1 cellular context compared by ENCODE assay signal in the genomic region with DNA sequence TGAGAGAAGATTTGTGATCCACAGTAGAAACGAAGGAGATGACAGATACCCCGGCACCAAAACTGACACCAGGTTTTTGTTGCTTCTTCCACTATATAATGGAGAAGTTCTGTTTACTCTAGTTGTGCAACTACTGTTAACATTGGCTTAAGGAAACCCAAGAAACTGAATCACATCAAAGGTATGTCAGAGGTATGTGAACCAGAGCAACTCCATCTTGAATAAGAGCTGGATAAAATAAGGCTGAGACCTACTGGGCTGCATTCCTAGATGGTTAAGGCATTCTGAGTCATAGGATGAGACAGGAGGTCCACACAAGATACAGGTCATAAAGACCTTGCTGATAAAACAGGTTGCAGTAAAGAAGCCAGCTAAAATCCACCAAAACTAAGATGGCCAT.
TF ChIP-seq lines count a peak whose summit lies in the region.

No MANE protein-coding gene starts in this region.

TF ChIP-seq in A549, 52 proteins besides CTCF, POLR2A, EP300 and RAD21 (continued from another document):
- TF ChIP-seq, protein P1, sequence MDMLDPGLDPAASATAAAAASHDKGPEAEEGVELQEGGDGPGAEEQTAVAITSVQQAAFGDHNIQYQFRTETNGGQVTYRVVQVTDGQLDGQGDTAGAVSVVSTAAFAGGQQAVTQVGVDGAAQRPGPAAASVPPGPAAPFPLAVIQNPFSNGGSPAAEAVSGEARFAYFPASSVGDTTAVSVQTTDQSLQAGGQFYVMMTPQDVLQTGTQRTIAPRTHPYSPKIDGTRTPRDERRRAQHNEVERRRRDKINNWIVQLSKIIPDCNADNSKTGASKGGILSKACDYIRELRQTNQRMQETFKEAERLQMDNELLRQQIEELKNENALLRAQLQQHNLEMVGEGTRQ (IDR thresholded peaks at IDR 0.05), result no peak
- TF ChIP-seq SREBF2 (IDR thresholded peaks at IDR 0.05), result no peak
- TF ChIP-seq HDAC2 (IDR thresholded peaks at IDR 0.05), result no peak
- TF ChIP-seq, protein P2, sequence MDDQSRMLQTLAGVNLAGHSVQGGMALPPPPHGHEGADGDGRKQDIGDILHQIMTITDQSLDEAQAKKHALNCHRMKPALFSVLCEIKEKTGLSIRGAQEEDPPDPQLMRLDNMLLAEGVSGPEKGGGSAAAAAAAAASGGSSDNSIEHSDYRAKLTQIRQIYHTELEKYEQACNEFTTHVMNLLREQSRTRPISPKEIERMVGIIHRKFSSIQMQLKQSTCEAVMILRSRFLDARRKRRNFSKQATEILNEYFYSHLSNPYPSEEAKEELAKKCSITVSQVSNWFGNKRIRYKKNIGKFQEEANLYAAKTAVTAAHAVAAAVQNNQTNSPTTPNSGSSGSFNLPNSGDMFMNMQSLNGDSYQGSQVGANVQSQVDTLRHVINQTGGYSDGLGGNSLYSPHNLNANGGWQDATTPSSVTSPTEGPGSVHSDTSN (IDR thresholded peaks at IDR 0.05), result no peak
- peak; percentile 85; the same call in 1 of the 2 replicates for TF ChIP-seq GATA3 (IDR thresholded peaks at IDR 0.05; ENCODE audit: borderline replicate concordance)
- peak; percentile 98 for TF ChIP-seq HEYL (CRISPR knock-in tag; IDR thresholded peaks at IDR 0.05)
- peak; percentile 98 for TF ChIP-seq HOXA7 (CRISPR knock-in tag; IDR thresholded peaks at IDR 0.05)
- TF ChIP-seq EHF (CRISPR knock-in tag; IDR thresholded peaks at IDR 0.05), result peak; percentile 99
- TF ChIP-seq CEBPB (IDR thresholded peaks at IDR 0.05), result peak; percentile 87 to 99
- TF ChIP-seq ZC3H11A (IDR thresholded peaks at IDR 0.05), result no peak
- TF ChIP-seq, protein P3, sequence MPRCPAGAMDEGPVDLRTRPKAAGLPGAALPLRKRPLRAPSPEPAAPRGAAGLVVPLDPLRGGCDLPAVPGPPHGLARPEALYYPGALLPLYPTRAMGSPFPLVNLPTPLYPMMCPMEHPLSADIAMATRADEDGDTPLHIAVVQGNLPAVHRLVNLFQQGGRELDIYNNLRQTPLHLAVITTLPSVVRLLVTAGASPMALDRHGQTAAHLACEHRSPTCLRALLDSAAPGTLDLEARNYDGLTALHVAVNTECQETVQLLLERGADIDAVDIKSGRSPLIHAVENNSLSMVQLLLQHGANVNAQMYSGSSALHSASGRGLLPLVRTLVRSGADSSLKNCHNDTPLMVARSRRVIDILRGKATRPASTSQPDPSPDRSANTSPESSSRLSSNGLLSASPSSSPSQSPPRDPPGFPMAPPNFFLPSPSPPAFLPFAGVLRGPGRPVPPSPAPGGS (IDR thresholded peaks at IDR 0.05), result peak; percentile 24; the same call in 1 of the 3 replicates
- peak; percentile 81; the same call in 1 of the 2 replicates for TF ChIP-seq NPAS2 (CRISPR knock-in tag; IDR thresholded peaks at IDR 0.05; ENCODE audit: borderline replicate concordance)
- TF ChIP-seq RFX5 (IDR thresholded peaks at IDR 0.05), result no peak
- TF ChIP-seq, protein P4, sequence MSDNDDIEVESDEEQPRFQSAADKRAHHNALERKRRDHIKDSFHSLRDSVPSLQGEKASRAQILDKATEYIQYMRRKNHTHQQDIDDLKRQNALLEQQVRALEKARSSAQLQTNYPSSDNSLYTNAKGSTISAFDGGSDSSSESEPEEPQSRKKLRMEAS (IDR thresholded peaks at IDR 0.05), result peak; percentile 66; the same call in 1 of the 2 replicates
- peak; percentile 52 to 62; a peak in 3 of 5 replicates for TF ChIP-seq JUN (IDR thresholded peaks at IDR 0.05)
- peak; percentile 100 for TF ChIP-seq HOXB5 (CRISPR knock-in tag; IDR thresholded peaks at IDR 0.05)
- peak; percentile 99 for TF ChIP-seq FOXS1 (CRISPR knock-in tag; IDR thresholded peaks at IDR 0.05)
- TF ChIP-seq, protein P5, sequence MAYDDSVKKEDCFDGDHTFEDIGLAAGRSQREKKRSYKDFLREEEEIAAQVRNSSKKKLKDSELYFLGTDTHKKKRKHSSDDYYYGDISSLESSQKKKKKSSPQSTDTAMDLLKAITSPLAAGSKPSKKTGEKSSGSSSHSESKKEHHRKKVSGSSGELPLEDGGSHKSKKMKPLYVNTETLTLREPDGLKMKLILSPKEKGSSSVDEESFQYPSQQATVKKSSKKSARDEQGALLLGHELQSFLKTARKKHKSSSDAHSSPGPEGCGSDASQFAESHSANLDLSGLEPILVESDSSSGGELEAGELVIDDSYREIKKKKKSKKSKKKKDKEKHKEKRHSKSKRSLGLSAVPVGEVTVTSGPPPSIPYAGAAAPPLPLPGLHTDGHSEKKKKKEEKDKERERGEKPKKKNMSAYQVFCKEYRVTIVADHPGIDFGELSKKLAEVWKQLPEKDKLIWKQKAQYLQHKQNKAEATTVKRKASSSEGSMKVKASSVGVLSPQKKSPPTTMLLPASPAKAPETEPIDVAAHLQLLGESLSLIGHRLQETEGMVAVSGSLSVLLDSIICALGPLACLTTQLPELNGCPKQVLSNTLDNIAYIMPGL (CRISPR knock-in tag; IDR thresholded peaks at IDR 0.05; ENCODE audit: borderline replicate concordance), result peak; percentile 97
- no peak for TF ChIP-seq EHMT2 (IDR thresholded peaks at IDR 0.05; ENCODE audit: low read depth)
- TF ChIP-seq POLR2AphosphoS2 (conservative IDR thresholded peaks at IDR 0.05; ENCODE audit: low read length), result no peak
- TF ChIP-seq FOSB (CRISPR knock-in tag; IDR thresholded peaks at IDR 0.05), result peak; percentile 98
- peak; percentile 100 for TF ChIP-seq HOXB13 (CRISPR knock-in tag; IDR thresholded peaks at IDR 0.05; ENCODE audit: low read depth)
- peak; percentile 90; the same call in 1 of the 2 replicates for TF ChIP-seq TFCP2L1 (CRISPR knock-in tag; IDR thresholded peaks at IDR 0.05)
- no peak for TF ChIP-seq CHD2 (IDR thresholded peaks at IDR 0.05; ENCODE audit: low read length, partially characterized antibody)
- no peak for TF ChIP-seq BHLHE40 (IDR thresholded peaks at IDR 0.05; ENCODE audit: low read depth, low read length)
- no peak for TF ChIP-seq ESRRA (IDR thresholded peaks at IDR 0.05; ENCODE audit: borderline replicate concordance, low read length)
- peak; percentile 100 for TF ChIP-seq ZSCAN20 (CRISPR knock-in tag; IDR thresholded peaks at IDR 0.05)
- TF ChIP-seq RNF2 (IDR thresholded peaks at IDR 0.05; ENCODE audit: borderline replicate concordance, low read depth), result no peak
- TF ChIP-seq JUNB (IDR thresholded peaks at IDR 0.05), result peak; percentile 92
- peak; percentile 88 for TF ChIP-seq RARB (CRISPR knock-in tag; IDR thresholded peaks at IDR 0.05)
- TF ChIP-seq, protein P6, sequence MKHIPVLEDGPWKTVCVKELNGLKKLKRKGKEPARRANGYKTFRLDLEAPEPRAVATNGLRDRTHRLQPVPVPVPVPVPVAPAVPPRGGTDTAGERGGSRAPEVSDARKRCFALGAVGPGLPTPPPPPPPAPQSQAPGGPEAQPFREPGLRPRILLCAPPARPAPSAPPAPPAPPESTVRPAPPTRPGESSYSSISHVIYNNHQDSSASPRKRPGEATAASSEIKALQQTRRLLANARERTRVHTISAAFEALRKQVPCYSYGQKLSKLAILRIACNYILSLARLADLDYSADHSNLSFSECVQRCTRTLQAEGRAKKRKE (CRISPR knock-in tag; IDR thresholded peaks at IDR 0.05; ENCODE audit: low read depth), result peak; percentile 100
- no peak for TF ChIP-seq PHF8 (IDR thresholded peaks at IDR 0.05; ENCODE audit: borderline replicate concordance, low read depth)
- TF ChIP-seq, protein P7, sequence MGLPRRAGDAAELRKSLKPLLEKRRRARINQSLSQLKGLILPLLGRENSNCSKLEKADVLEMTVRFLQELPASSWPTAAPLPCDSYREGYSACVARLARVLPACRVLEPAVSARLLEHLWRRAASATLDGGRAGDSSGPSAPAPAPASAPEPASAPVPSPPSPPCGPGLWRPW (IDR thresholded peaks at IDR 0.05), result peak; percentile 61
- no peak for TF ChIP-seq CHD4 (IDR thresholded peaks at IDR 0.05; ENCODE audit: borderline replicate concordance)
- TF ChIP-seq, protein P8, sequence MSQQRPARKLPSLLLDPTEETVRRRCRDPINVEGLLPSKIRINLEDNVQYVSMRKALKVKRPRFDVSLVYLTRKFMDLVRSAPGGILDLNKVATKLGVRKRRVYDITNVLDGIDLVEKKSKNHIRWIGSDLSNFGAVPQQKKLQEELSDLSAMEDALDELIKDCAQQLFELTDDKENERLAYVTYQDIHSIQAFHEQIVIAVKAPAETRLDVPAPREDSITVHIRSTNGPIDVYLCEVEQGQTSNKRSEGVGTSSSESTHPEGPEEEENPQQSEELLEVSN (IDR thresholded peaks at IDR 0.05; ENCODE audit: borderline replicate concordance, low read depth), result no peak
- no peak for TF ChIP-seq MAZ (IDR thresholded peaks at IDR 0.05; ENCODE audit: borderline replicate concordance, low read depth, low read length)
- no peak for TF ChIP-seq CBX2 (IDR thresholded peaks at IDR 0.05; ENCODE audit: borderline replicate concordance, low read depth)
TF ChIP-seq in A549: peak in this region for 24.
